9 cellular contexts compared by ENCODE assay signal in the genomic region with DNA sequence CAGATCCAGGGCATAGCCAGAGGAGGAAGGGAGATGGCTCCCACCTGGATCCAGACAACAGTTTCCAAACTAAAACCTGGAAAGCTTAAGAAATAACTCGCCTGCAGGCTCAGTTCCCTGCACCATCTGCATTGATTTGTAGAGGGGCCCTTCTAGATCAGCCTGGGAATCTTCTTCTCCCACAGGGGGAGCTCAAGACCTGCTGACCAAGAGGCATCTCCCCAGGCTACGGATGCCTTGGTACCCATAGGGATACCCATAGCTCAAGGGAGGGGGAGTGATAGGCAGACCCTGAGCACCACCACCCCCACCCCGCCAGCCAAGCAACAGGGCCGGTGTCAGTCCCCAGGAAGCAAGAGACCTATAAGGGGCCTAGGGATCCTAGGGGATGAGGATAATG. TPM values are rescaled to one million over a fixed set of nuclear protein-coding genes. Genes with fewer than 3 reads are reported as not detected.
DNase-seq lines count a peak whose midpoint lies in the region; ATAC-seq and TF ChIP-seq lines count a peak whose summit lies in the region.
"Had no signal": no experiment of that assay in that cellular context is flagged by ENCODE, and none has a peak within 500 bp of the region (broad histone marks: within the 10 kb centered on the region; RNA-seq: fewer than 3 reads in every experiment).

No MANE protein-coding gene starts in this region.

- intact Hi-C loops in mammary epithelial cell (cut with micrococcal nuclease) (loop anchor here (1.0 kb wide), 3 partner anchors 51 to 166 kb away; no protein-coding TSS in a partner anchor), sciatic nerve (cut with DNase I) (no loop called here)

- 70% methylated on average over 4 of the region's 4 CpGs for WGBS in mammary epithelial cell (ENCODE audit: low coverage, missing lambda C conversion rate)

- no peak overlapping the region for H3K4me2 ChIP-seq in mammary epithelial cell (ENCODE audit: insufficient read depth, low read depth, low read length)

- H4K20me1 ChIP-seq in mammary epithelial cell (ENCODE audit: insufficient read depth, low read length): no peaks in the 10 kb centered on the region

- H3K79me2 ChIP-seq in mammary epithelial cell (ENCODE audit: insufficient read depth, low read length): no peaks in the 10 kb centered on the region

- CTCF ChIA-PET in mammary epithelial cell (lab: Charles Lee; ENCODE audit: low non-redundant PET): interaction anchor here (0.7 to 1.0 kb wide), 2 partner anchors 54 to 76 kb away, joined by 3 to 4 read pairs; no protein-coding TSS in a partner anchor

- no peak overlapping the region for H3K4me3 ChIP-seq in BE2C (ENCODE audit: low read depth, low read length)
- H3K4me3 ChIP-seq in mammary epithelial cell (replicated peaks in 1 of 3; ENCODE audit: insufficient read depth in 1 of 3, low read depth in 2 of 3, low read length in 3 of 3): no peak overlapping the region

- in situ Hi-C loops in mammary epithelial cell (cut with MboI; ENCODE audit: low sequenced_read_pairs in 2 of 2): no loop called here

- H3K4me1 ChIP-seq in BE2C: no peaks in the 10 kb centered on the region
- no peaks in the 10 kb centered on the region for H3K4me1 ChIP-seq in mammary epithelial cell (ENCODE audit: insufficient read depth, low read length)

- H3K27ac ChIP-seq in mammary epithelial cell (ENCODE audit: insufficient read depth, low read depth, low read length): no peak overlapping the region

- H2AFZ ChIP-seq in mammary epithelial cell (ENCODE audit: low read depth, low read length): no peak overlapping the region

- H3K36me3 ChIP-seq in BE2C: no peaks in the 10 kb centered on the region
- no peaks in the 10 kb centered on the region for H3K36me3 ChIP-seq in mammary epithelial cell (ENCODE audit: insufficient read depth, low read length)

- H3K9ac ChIP-seq in mammary epithelial cell (ENCODE audit: insufficient read depth, low read length): no peak overlapping the region

- no TSS peak for BruUV-seq in mammary epithelial cell (replicated peaks; lab: Mats Ljungman, UMichigan)

- DNase-seq in BE2C: peak; percentile 39
- DNase-seq in NAMALWA (ENCODE audit: low spot score): peak; percentile 64
- peak; percentile 27 for DNase-seq in mammary epithelial cell
- DNase-seq in sciatic nerve (ENCODE audit: low spot score): no peak
- DNase-seq in activated CD8-positive, alpha-beta memory T cell treated with anti-CD3 and anti-CD28 coated beads, Interleukin-2, amount 50 U/mL, for 48 hours: no peak

- ATAC-seq in GM18519 (IDR thresholded peaks at IDR 0.05; ENCODE audit: low FRiP score, unreplicated experiment) (peak; percentile 55), sciatic nerve (peak; percentile 55), GM21529 (IDR thresholded peaks at IDR 0.05; ENCODE audit: unreplicated experiment) (no peak), GM19397 (IDR thresholded peaks at IDR 0.05; ENCODE audit: unreplicated experiment) (no peak)

- H3K9me3 ChIP-seq in BE2C (no peaks in the 10 kb centered on the region), mammary epithelial cell (replicated peaks; ENCODE audit: insufficient read depth, low read length) (no peaks in the 10 kb centered on the region)

- no peaks in the 10 kb centered on the region for H3K27me3 ChIP-seq in BE2C
- H3K27me3 ChIP-seq in mammary epithelial cell (ENCODE audit: insufficient read depth, low read length): no peaks in the 10 kb centered on the region

- TF ChIP-seq CTCF in BE2C (IDR thresholded peaks at IDR 0.05; ENCODE audit: low read depth, low read length) (peak; percentile 61), mammary epithelial cell (conservative IDR thresholded peaks at IDR 0.05 in 1 of 2, IDR thresholded peaks at IDR 0.05 in 1 of 2; ENCODE audit: extremely low read depth in 1 of 2, insufficient read depth in 1 of 2, low read depth in 1 of 2, low read length in 2 of 2) (peak; percentile 54 to 76)

- dilution Hi-C loops in mammary epithelial cell (cut with HindIII; ENCODE audit: low sequenced_read_pairs): no loop called here

RNA-seq across cellular contexts. Expression of gene DCLK3, which starts 28.0 kb away (rescaled TPM):
- polyA plus RNA-seq in BE2C (2012; ENCODE audit: insufficient read depth, insufficient read length, low read depth): 0.26 TPM
- total RNA-seq in mammary epithelial cell (not detected), sciatic nerve (57.7 TPM)
- not detected for polyA plus RNA-seq in mammary epithelial cell
- polyA minus RNA-seq in mammary epithelial cell: not detected
- polyA plus RNA-seq: IgD-negative memory B cell had no signal

Comparison
In these comparisons a context has a peak if more than half of its experiments do, and no peak if none do; other contexts are left out.
1. DNase-seq: peak in BE2C (single experiment), NAMALWA (single experiment) and mammary epithelial cell (single experiment); none in sciatic nerve (single experiment) and activated CD8-positive, alpha-beta memory T cell treated with anti-CD3 and anti-CD28 coated beads, Interleukin-2, amount 50 U/mL, for 48 hours (single experiment).
2. ATAC-seq: peak in GM18519 (single experiment) and sciatic nerve (single experiment); none in GM21529 (single experiment) and GM19397 (single experiment).
3. RNA of gene DCLK3, which starts 28.0 kb away (total RNA-seq): 57.7 TPM in sciatic nerve (single experiment); not detected in mammary epithelial cell; every median in the first group is over 10 times any median in the second.